ENCODE assay signal across 8 cellular contexts in the genomic region with DNA sequence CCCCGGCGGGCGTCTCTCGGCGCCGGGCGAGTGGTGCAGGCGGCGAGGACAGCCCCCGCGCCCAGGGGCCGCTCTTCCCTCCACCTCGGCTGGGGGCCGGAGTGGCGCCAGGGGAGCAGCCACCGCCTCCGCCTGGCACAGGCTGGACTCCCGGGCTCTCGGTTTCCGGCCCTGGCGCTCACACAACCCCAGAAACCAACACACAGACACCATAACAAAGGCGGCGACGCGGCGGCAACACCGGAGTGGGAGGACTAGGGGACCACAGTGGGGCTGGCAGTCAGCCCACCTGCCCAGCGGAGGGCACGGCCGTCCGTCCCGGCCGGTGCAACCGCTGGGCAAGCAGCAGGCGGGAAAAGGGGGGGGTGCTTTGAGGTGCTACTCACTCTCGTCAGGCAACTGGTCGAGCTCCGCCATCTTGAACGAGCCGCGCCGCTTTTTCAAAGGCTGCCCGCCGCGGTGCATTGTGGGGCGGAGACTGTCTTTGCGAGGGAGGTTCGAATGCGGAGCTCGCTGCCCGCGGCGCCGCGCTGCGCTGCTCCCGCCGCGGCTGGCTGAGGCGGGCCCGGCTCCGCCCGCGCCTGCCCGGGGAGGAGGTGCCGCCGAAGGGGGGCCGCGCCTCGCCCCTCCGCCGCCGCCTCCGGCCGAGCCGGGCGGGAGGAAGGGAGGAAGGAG. TPM values are rescaled to one million over a fixed set of nuclear protein-coding genes. Genes with fewer than 3 reads are reported as not detected.
DNase-seq lines count a peak whose midpoint lies in the region; ATAC-seq, FAIRE-seq and TF ChIP-seq lines count a peak whose summit lies in the region.

A gene with protein sequence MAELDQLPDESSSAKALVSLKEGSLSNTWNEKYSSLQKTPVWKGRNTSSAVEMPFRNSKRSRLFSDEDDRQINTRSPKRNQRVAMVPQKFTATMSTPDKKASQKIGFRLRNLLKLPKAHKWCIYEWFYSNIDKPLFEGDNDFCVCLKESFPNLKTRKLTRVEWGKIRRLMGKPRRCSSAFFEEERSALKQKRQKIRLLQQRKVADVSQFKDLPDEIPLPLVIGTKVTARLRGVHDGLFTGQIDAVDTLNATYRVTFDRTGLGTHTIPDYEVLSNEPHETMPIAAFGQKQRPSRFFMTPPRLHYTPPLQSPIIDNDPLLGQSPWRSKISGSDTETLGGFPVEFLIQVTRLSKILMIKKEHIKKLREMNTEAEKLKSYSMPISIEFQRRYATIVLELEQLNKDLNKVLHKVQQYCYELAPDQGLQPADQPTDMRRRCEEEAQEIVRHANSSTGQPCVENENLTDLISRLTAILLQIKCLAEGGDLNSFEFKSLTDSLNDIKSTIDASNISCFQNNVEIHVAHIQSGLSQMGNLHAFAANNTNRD (minus strand): TSS at position 442 of the 675 bp plus-strand sequence. CDS start 25 bp downstream, at position 417.

- no peak within 1 kb of the TSS for H3K4ac ChIP-seq in H1 (replicated peaks; ENCODE audit: insufficient read length, low read depth, low read length)
- peak within 1 kb of the TSS; percentile 98 for H3K4ac ChIP-seq in mesendoderm (ENCODE audit: low read depth, low read length)

- H4K5ac ChIP-seq in H1 (ENCODE audit: insufficient read length, low read depth, low read length): peak within 1 kb of the TSS; percentile 75
- H4K5ac ChIP-seq in mesendoderm (ENCODE audit: low read length): no peak within 1 kb of the TSS

- H2BK12ac ChIP-seq in H1 (ENCODE audit: low read depth, low read length): no peak within 1 kb of the TSS

- H3K27ac ChIP-seq in H1 (ENCODE audit: low read depth, low read length) (peak within 1 kb of the TSS; percentile 99), mesendoderm (ENCODE audit: low read depth, low read length) (peak within 1 kb of the TSS; percentile 98)

- no peak for FAIRE-seq in H1 (lab: Jason Lieb, UNC)

- no peak for TF ChIP-seq RAD21 in H1 (IDR thresholded peaks at IDR 0.05 in 1 of 2, conservative IDR thresholded peaks at IDR 0.05 in 1 of 2; ENCODE audit: low read depth in 2 of 2, low read length in 2 of 2)

- CTCF ChIA-PET in H1 (lab: Charles Lee; ENCODE audit: partially characterized antibody): interaction anchor here (0.6 to 3.4 kb wide), 4 partner anchors 19 to 51 kb away, joined by 3 to 20 read pairs (median 6); no protein-coding TSS in a partner anchor

- H2AK5ac ChIP-seq in H1 (ENCODE audit: low read depth, low read length): no peak within 1 kb of the TSS
- no peak within 1 kb of the TSS for H2AK5ac ChIP-seq in mesendoderm (ENCODE audit: low read length)

- H2BK120ac ChIP-seq in H1 (replicated peaks; ENCODE audit: low read depth, low read length) (peak within 1 kb of the TSS; percentile 66), mesendoderm (ENCODE audit: low read depth, low read length) (peak within 1 kb of the TSS; percentile 66)

- peak within 1 kb of the TSS; percentile 90 to 97 for H3K4me2 ChIP-seq in H1 (ENCODE audit: insufficient read depth in 1 of 2, low read depth in 2 of 2, low read length in 2 of 2)
- peak within 1 kb of the TSS; percentile 69 for H3K4me2 ChIP-seq in mesendoderm (ENCODE audit: low read length)

- TF ChIP-seq CTCF in H1 (IDR thresholded peaks at IDR 0.05; ENCODE audit: control extremely low read depth in 1 of 3, insufficient read depth in 1 of 3, low read depth in 1 of 3, low read length in 3 of 3): no peak

- H3K23me2 ChIP-seq in H1 (ENCODE audit: low read depth, low read length): peaks cover 7% of the 10 kb centered on the region; the same call in 1 of the 2 replicates

- peak; percentile 88 for TF ChIP-seq POLR2A in H1 (IDR thresholded peaks at IDR 0.05; ENCODE audit: control extremely low read depth in 1 of 2, low read depth in 2 of 2, low read length in 2 of 2)

- H3K23ac ChIP-seq in H1 (ENCODE audit: insufficient read length): no peak within 1 kb of the TSS
- H3K23ac ChIP-seq in mesendoderm (ENCODE audit: low read length): peak within 1 kb of the TSS; percentile 99

- H3K4me1 ChIP-seq in H1 (replicated peaks in 1 of 4; ENCODE audit: control insufficient read depth in 3 of 4, insufficient read depth in 4 of 4, low read length in 3 of 4) (peaks cover 0 to 12% (median 11%) of the 10 kb centered on the region in 4 experiments; a peak in 6 of 7 replicates), mesendoderm (ENCODE audit: control insufficient read depth, low read depth, low read length) (peaks cover 2% of the 10 kb centered on the region)

- DNase-seq in COLO668 (lab: John Stamatoyannopoulos, UW; ENCODE audit: unreplicated experiment) (peak; percentile 97), HS-5 (ENCODE audit: low read depth) (peak; percentile 69), NOMO-1 (lab: John Stamatoyannopoulos, UW; ENCODE audit: unreplicated experiment in 2 of 2) (peak; percentile 83 to 91), H1 (ENCODE audit: low read depth in 1 of 2, low spot score in 2 of 2) (peak; percentile 77 to 98), mesendoderm (peak; percentile 96)
- peak; percentile 98 for DNase-seq in activated CD8-positive, alpha-beta memory T cell treated with anti-CD3 and anti-CD28 coated beads for 24 hours
- peak; percentile 79 for DNase-seq in stimulated activated CD8-positive, alpha-beta memory T cell treated with anti-CD3 and anti-CD28 coated beads, Interleukin-12 subunit alpha, Interleukin-12 subunit beta, amount 100 ng/mL, for 24 hours (ENCODE audit: extremely low read depth)

- H2BK20ac ChIP-seq in H1 (ENCODE audit: low read length): no peak within 1 kb of the TSS

- H3K36me3 ChIP-seq in H1 (ENCODE audit: control insufficient read depth in 2 of 4, insufficient read depth in 4 of 4, low read length in 3 of 4): no peaks in the 10 kb centered on the region
- H3K36me3 ChIP-seq in mesendoderm (ENCODE audit: control insufficient read depth, insufficient read depth, low read length): no peaks in the 10 kb centered on the region

- WGBS in H1 (ENCODE audit: extremely low coverage in 1 of 2, insufficient coverage in 1 of 2, insufficient read length in 1 of 2, insufficient replicate concordance in 2 of 2, low coverage in 1 of 2, low lambda C conversion rate in 2 of 2, missing lambda C conversion rate in 1 of 2), 2 experiments: 0% methylated on average over 30 of the region's 77 CpGs; no CpG with 5 or more reads in 1 of the 2 experiments
- WGBS in mesendoderm (ENCODE audit: extremely low coverage, insufficient coverage, low lambda C conversion rate): no CpG with 5 or more reads among the region's 77 CpGs

- H4K20me1 ChIP-seq in H1 (replicated peaks in 1 of 2; ENCODE audit: control insufficient read depth in 1 of 2, insufficient read depth in 2 of 2, low read length in 2 of 2): no peaks in the 10 kb centered on the region

- H3K56ac ChIP-seq in H1 (replicated peaks; ENCODE audit: insufficient read length, low read depth, low read length): peak within 1 kb of the TSS; percentile 97
- peak within 1 kb of the TSS; percentile 99 for H3K56ac ChIP-seq in mesendoderm (ENCODE audit: low read length)

- H4K91ac ChIP-seq in H1 (replicated peaks; ENCODE audit: insufficient read length, low read length): peak within 1 kb of the TSS; percentile 88

- H3K27me3 ChIP-seq in H1 (replicated peaks in 1 of 4; ENCODE audit: control insufficient read depth in 3 of 4, extremely low read depth in 1 of 4, insufficient read depth in 3 of 4, low read length in 3 of 4) (peaks cover 0 to 12% (median 9%) of the 10 kb centered on the region in 4 experiments; a peak in 5 of 7 replicates), mesendoderm (ENCODE audit: insufficient read depth, low read length, poor library complexity) (no peaks in the 10 kb centered on the region)

- POLR2A ChIA-PET in H1 (lab: Charles Lee; ENCODE audit: partially characterized antibody): interaction anchor here (0.8 to 2.6 kb wide), 28 partner anchors 8 to 309 kb away, joined by 3 to 13 read pairs (median 4); a partner anchor contains a TSS

- H2BK5ac ChIP-seq in H1 (ENCODE audit: low read depth, low read length): peak within 1 kb of the TSS; percentile 89; the same call in 1 of the 2 replicates
- H2BK5ac ChIP-seq in mesendoderm (ENCODE audit: low read length): peak within 1 kb of the TSS; percentile 92

- peak within 1 kb of the TSS; percentile 74 for H2AFZ ChIP-seq in H1 (ENCODE audit: low read length)

- H3K4me3 ChIP-seq in H1 (ENCODE audit: extremely low read depth in 1 of 4, insufficient read depth in 2 of 4, low read depth in 3 of 4, low read length in 4 of 4) (peak within 1 kb of the TSS; percentile 96 to 100 (median 96)), mesendoderm (ENCODE audit: low read length) (peak within 1 kb of the TSS; percentile 91)

- H4K8ac ChIP-seq in H1 (ENCODE audit: extremely low read depth, insufficient read depth, low read length) (peak within 1 kb of the TSS; percentile 98), mesendoderm (ENCODE audit: low read depth, low read length) (peak within 1 kb of the TSS; percentile 99)

- H3K79me1 ChIP-seq in H1 (ENCODE audit: low read depth, low read length) (peaks cover 4% of the 10 kb centered on the region; the same call in 1 of the 2 replicates), mesendoderm (ENCODE audit: low read length) (peaks cover 4% of the 10 kb centered on the region)

- H3K9me3 ChIP-seq in H1 (ENCODE audit: insufficient read depth in 2 of 2, low read depth in 1 of 2, low read length in 1 of 2): no peaks in the 10 kb centered on the region

- H3K79me2 ChIP-seq in H1 (ENCODE audit: control insufficient read depth in 1 of 2, insufficient read depth in 2 of 2, low read length in 2 of 2) (peaks cover 0 to 47% of the 10 kb centered on the region in 2 experiments; a peak in 3 of 4 replicates), mesendoderm (ENCODE audit: control insufficient read depth, insufficient read depth, low read length) (peaks cover 33% of the 10 kb centered on the region)

- H2BK15ac ChIP-seq in H1 (ENCODE audit: low read length) (no peak within 1 kb of the TSS; the same call in 1 of the 2 replicates), mesendoderm (replicated peaks; ENCODE audit: low read depth) (no peak within 1 kb of the TSS)

- no peak within 1 kb of the TSS for H3K14ac ChIP-seq in H1 (ENCODE audit: insufficient read length)

- H3K9ac ChIP-seq in H1 (replicated peaks in 1 of 4; ENCODE audit: extremely low read depth in 1 of 4, low read depth in 3 of 4, low read length in 3 of 4): peak within 1 kb of the TSS; percentile 91 to 96 (median 96)
- peak within 1 kb of the TSS; percentile 95 for H3K9ac ChIP-seq in mesendoderm (ENCODE audit: low read length)

- peak; percentile 58 for ATAC-seq in GM19468 (IDR thresholded peaks at IDR 0.05; ENCODE audit: extremely low read depth, unreplicated experiment)

- H3K18ac ChIP-seq in H1 (ENCODE audit: extremely low read depth, low read length) (peak within 1 kb of the TSS; percentile 98), mesendoderm (ENCODE audit: low read length) (peak within 1 kb of the TSS; percentile 92)

- TF ChIP-seq EP300 in H1 (IDR thresholded peaks at IDR 0.05; ENCODE audit: borderline replicate concordance in 1 of 2, low read depth in 2 of 2, low read length in 2 of 2): peak in 1 of 2 experiments; percentile 3; a peak in 1 of 3 replicates

RNA-seq across cellular contexts. Expression of the gene that starts here (rescaled TPM):
- total RNA-seq in H1 (2021; fragmentation: NEBNext Ultra II Directional; extraction: Animal tissue kit (Norgen Biotek cat#: 25700)): 12.4 and 12.6 TPM in 2 replicates
- 3.9 and 5.6 TPM in 2 replicates for polyA plus RNA-seq in H1 (2011; rRNA removed)
- polyA plus RNA-seq in H1 (2011; cell fraction: cytosol; rRNA removed): 5.9 TPM
- 3.6 TPM for polyA plus RNA-seq in H1 (2011; cell fraction: nucleus; rRNA removed)
- 4.9 to 9.5 TPM (median 5.2 TPM) in 4 replicates for polyA plus RNA-seq in H1 (2012, experiment 1 of 2)
- polyA plus RNA-seq in H1 (2012, experiment 2 of 2): 0.66 TPM
- polyA plus RNA-seq in H1 (2013, experiment 1 of 2): 7.5 TPM
- polyA plus RNA-seq in H1 (2013, experiment 2 of 2): 7.2 TPM
- polyA minus RNA-seq in H1 (2011; rRNA and poly(A)+ RNA removed): 6.1 and 9.7 TPM in 2 replicates
- 3.2 TPM for polyA minus RNA-seq in H1 (2011; cell fraction: cytosol; rRNA and poly(A)+ RNA removed)
- 15.1 TPM for polyA minus RNA-seq in H1 (2011; cell fraction: nucleus; rRNA and poly(A)+ RNA removed)
- polyA plus RNA-seq in mesendoderm (2013, experiment 1 of 2): 10.6 TPM
- 10.9 TPM for polyA plus RNA-seq in mesendoderm (2013, experiment 2 of 2)

Comparison
In these comparisons a context has a peak if more than half of its experiments do, and no peak if none do; other contexts are left out.
1. Peak in every context shown above with its lines: DNase-seq, ATAC-seq, H3K4me3 ChIP-seq and H3K27ac ChIP-seq.